In genomic region chr16:19900590-19900989, GRCh38 we compare ENCODE assay signal across 20 cellular contexts. TPM values are rescaled to one million over a fixed set of nuclear protein-coding genes. Genes with fewer than 3 reads are reported as not detected.
"Had no signal": no experiment of that assay in that cellular context is flagged by ENCODE, and none has a peak within 500 bp of the region (broad histone marks: within the 10 kb centered on the region; RNA-seq: fewer than 3 reads in every experiment).

No MANE protein-coding gene starts in this region.

- H3K36me3 ChIP-seq: colonic mucosa, heart right ventricle, sigmoid colon, thoracic aorta, upper lobe of left lung had no signal

- H3K27ac Mint-ChIP-seq: activated CD4-positive, alpha-beta memory T cell treated with anti-CD3 and anti-CD28 coated beads, Interleukin-2, amount 10 ng/mL, durations not matched to agents 7 days and 5 days; activated CD4-positive, alpha-beta T cell treated with anti-CD3 and anti-CD28 coated beads for 36 hours; activated CD8-positive, alpha-beta memory T cell treated with anti-CD3 and anti-CD28 coated beads, Interleukin-2, amount 10 ng/mL, durations not matched to agents 7 days and 5 days; activated naive CD8-positive, alpha-beta T cell treated with anti-CD3 and anti-CD28 coated beads for 36 hours; memory B cell; naive thymus-derived CD4-positive, alpha-beta T cell; stimulated activated effector memory CD8-positive, alpha-beta T cell treated with anti-CD3 and anti-CD28 coated beads, Interleukin-12 subunit alpha, Interleukin-12 subunit beta, amount 100 ng/mL, for 72 hours had no signal

- H3K36me3 Mint-ChIP-seq: activated CD8-positive, alpha-beta memory T cell treated with anti-CD3 and anti-CD28 coated beads, Interleukin-2, amount 10 ng/mL, durations not matched to agents 7 days and 5 days; activated naive CD8-positive, alpha-beta T cell treated with anti-CD3 and anti-CD28 coated beads for 36 hours; memory B cell; stimulated activated effector memory CD8-positive, alpha-beta T cell treated with anti-CD3 and anti-CD28 coated beads, Interleukin-12 subunit alpha, Interleukin-12 subunit beta, amount 100 ng/mL, for 72 hours had no signal

- H3K27me3 ChIP-seq: body of pancreas, colonic mucosa, upper lobe of left lung had no signal

- H3K27ac ChIP-seq: body of pancreas, colonic mucosa, heart right ventricle, parathyroid adenoma, sigmoid colon, thoracic aorta, upper lobe of left lung had no signal

- H3K4me3 ChIP-seq: body of pancreas, colonic mucosa, heart right ventricle, mucosa of descending colon, sigmoid colon, thoracic aorta, upper lobe of left lung had no signal

- H3K9me3 Mint-ChIP-seq: activated CD4-positive, alpha-beta memory T cell treated with anti-CD3 and anti-CD28 coated beads, Interleukin-2, amount 10 ng/mL, durations not matched to agents 7 days and 5 days; activated naive CD8-positive, alpha-beta T cell treated with anti-CD3 and anti-CD28 coated beads for 36 hours; central memory CD8-positive, alpha-beta T cell; stimulated activated effector memory CD8-positive, alpha-beta T cell treated with anti-CD3 and anti-CD28 coated beads, Interleukin-12 subunit alpha, Interleukin-12 subunit beta, amount 100 ng/mL, for 72 hours had no signal

- H3K79me2 ChIP-seq: parathyroid adenoma had no signal

- H3K9me3 ChIP-seq: body of pancreas, colonic mucosa, heart right ventricle, mucosa of descending colon, sigmoid colon, thoracic aorta, upper lobe of left lung had no signal

- H3K4me3 Mint-ChIP-seq: activated CD4-positive, alpha-beta memory T cell treated with anti-CD3 and anti-CD28 coated beads, Interleukin-2, amount 10 ng/mL, durations not matched to agents 7 days and 5 days; activated CD4-positive, alpha-beta T cell treated with anti-CD3 and anti-CD28 coated beads for 36 hours; activated CD8-positive, alpha-beta memory T cell treated with anti-CD3 and anti-CD28 coated beads, Interleukin-2, amount 10 ng/mL, durations not matched to agents 7 days and 5 days; activated naive CD8-positive, alpha-beta T cell treated with anti-CD3 and anti-CD28 coated beads for 36 hours; central memory CD8-positive, alpha-beta T cell; memory B cell; naive thymus-derived CD4-positive, alpha-beta T cell; stimulated activated effector memory CD8-positive, alpha-beta T cell treated with anti-CD3 and anti-CD28 coated beads, Interleukin-12 subunit alpha, Interleukin-12 subunit beta, amount 100 ng/mL, for 72 hours had no signal

- DNase-seq: activated CD4-positive, alpha-beta memory T cell treated with anti-CD3 and anti-CD28 coated beads, Interleukin-2, amount 10 ng/mL, durations not matched to agents 7 days and 5 days; activated CD4-positive, alpha-beta T cell treated with anti-CD3 and anti-CD28 coated beads for 36 hours; activated CD8-positive, alpha-beta memory T cell treated with anti-CD3 and anti-CD28 coated beads, Interleukin-2, amount 10 ng/mL, durations not matched to agents 7 days and 5 days; activated naive CD8-positive, alpha-beta T cell treated with anti-CD3 and anti-CD28 coated beads for 36 hours; amniotic stem cell; body of pancreas; colonic mucosa; erythroblast; heart right ventricle; mucosa of descending colon; naive thymus-derived CD4-positive, alpha-beta T cell; sigmoid colon; stimulated activated CD4-positive, alpha-beta T cell treated with anti-CD3 and anti-CD28 coated beads, Interleukin-4, amount 100 ng/mL, for 24 hours; upper lobe of left lung had no signal

- ATAC-seq: activated CD4-positive, alpha-beta T cell treated with anti-CD3 and anti-CD28 coated beads for 36 hours; activated CD8-positive, alpha-beta memory T cell treated with anti-CD3 and anti-CD28 coated beads, Interleukin-2, amount 10 ng/mL, durations not matched to agents 7 days and 5 days; body of pancreas; heart right ventricle; mucosa of descending colon; naive thymus-derived CD4-positive, alpha-beta T cell; stimulated activated effector memory CD8-positive, alpha-beta T cell treated with anti-CD3 and anti-CD28 coated beads, Interleukin-12 subunit alpha, Interleukin-12 subunit beta, amount 100 ng/mL, for 72 hours had no signal

- H2AFZ ChIP-seq: parathyroid adenoma had no signal

- H3K4me1 ChIP-seq: body of pancreas, colonic mucosa, heart right ventricle, parathyroid adenoma, sigmoid colon, upper lobe of left lung had no signal

- H3K4me1 Mint-ChIP-seq: activated CD4-positive, alpha-beta memory T cell treated with anti-CD3 and anti-CD28 coated beads, Interleukin-2, amount 10 ng/mL, durations not matched to agents 7 days and 5 days; activated CD4-positive, alpha-beta T cell treated with anti-CD3 and anti-CD28 coated beads for 36 hours; activated naive CD8-positive, alpha-beta T cell treated with anti-CD3 and anti-CD28 coated beads for 36 hours had no signal

- H3K9ac ChIP-seq: parathyroid adenoma had no signal

RNA-seq across cellular contexts. Expression of gene GPRC5B, which starts 15.9 kb away (rescaled TPM):
- total RNA-seq: activated CD8-positive, alpha-beta memory T cell treated with anti-CD3 and anti-CD28 coated beads, Interleukin-2, amount 10 ng/mL, durations not matched to agents 7 days and 5 days; T-helper 2 cell treated with Interferon-gamma antibody and Interleukin-4, amounts not matched to agents 100 ng/mL and 5 ng/mL, for 36 hours had no signal
